Comparison of ENCODE assay signal across 8 cellular contexts in genomic region chr16:74709477-74709877, GRCh38. TPM values are rescaled to one million over a fixed set of nuclear protein-coding genes. Genes with fewer than 3 reads are reported as not detected.
DNase-seq lines count a peak whose midpoint lies in the region; ATAC-seq and TF ChIP-seq lines count a peak whose summit lies in the region.

No MANE protein-coding gene starts in this region.

- peak; percentile 99 for TF ChIP-seq CTCF in AG04450 (IDR thresholded peaks at IDR 0.05; ENCODE audit: low read depth, low read length)

- H3K36me3 Mint-ChIP-seq in activated CD4-positive, alpha-beta T cell treated with anti-CD3 and anti-CD28 coated beads for 36 hours (ENCODE audit: low read depth): no peaks in the 10 kb centered on the region

- H3K27me3 Mint-ChIP-seq in activated CD4-positive, alpha-beta T cell treated with anti-CD3 and anti-CD28 coated beads for 36 hours: no peaks in the 10 kb centered on the region

- CTCF ChIA-PET in AG04450 (lab: Charles Lee): interaction anchor here (0.6 to 8.5 kb wide), 10 partner anchors 10 to 154 kb away, joined by 3 to 208 read pairs (median 6); partner anchors contain the start of genes FA2H and MLKL
- CTCF ChIA-PET in activated CD4-positive, alpha-beta T cell treated with anti-CD3 and anti-CD28 coated beads for 36 hours (lab: Charles Lee): interaction anchor here (0.6 to 1.6 kb wide), 12 partner anchors 9 to 355 kb away, joined by 3 to 18 read pairs (median 4); partner anchors contain the start of gene MLKL

- DNase-seq in AG04450 (ENCODE audit: low read depth, low spot score) (peak; percentile 38), NCI-H460 (ENCODE audit: extremely low read depth, low read depth) (peak; percentile 70), cerebellar cortex (ENCODE audit: low spot score) (peak; percentile 83), left kidney (ENCODE audit: low read depth, low spot score) (peak; percentile 89)
- DNase-seq in activated CD4-positive, alpha-beta T cell treated with anti-CD3 and anti-CD28 coated beads for 36 hours: peak; percentile 90
- DNase-seq in stimulated activated CD4-positive, alpha-beta T cell treated with anti-CD3 and anti-CD28 coated beads, Interleukin-4, amount 100 ng/mL, for 1 hour: peak; percentile 83

- ATAC-seq in GM18868 (IDR thresholded peaks at IDR 0.05; ENCODE audit: unreplicated experiment) (peak; percentile 77), HG03175 (IDR thresholded peaks at IDR 0.05; ENCODE audit: unreplicated experiment) (peak; percentile 78)
- ATAC-seq in activated CD4-positive, alpha-beta T cell treated with anti-CD3 and anti-CD28 coated beads for 36 hours: peak; percentile 99

- no peak overlapping the region for H3K4me3 ChIP-seq in AG04450 (ENCODE audit: low read depth, low read length)

- no peak overlapping the region for H3K27ac ChIP-seq in AG04450 (ENCODE audit: low read depth, low read length)

- POLR2A ChIA-PET in AG04450 (lab: Yijun Ruan, JAX): no interaction called here
- POLR2A ChIA-PET in activated CD4-positive, alpha-beta T cell treated with anti-CD3 and anti-CD28 coated beads for 36 hours (lab: Charles Lee): interaction anchor here (1.0 kb wide), 1 partner anchor 8 kb away, joined by 3 read pairs; no protein-coding TSS in a partner anchor

- H3K27me3 ChIP-seq in AG04450 (ENCODE audit: control insufficient read depth, insufficient read depth, low read length): peaks cover 8% of the 10 kb centered on the region

- no peak overlapping the region for H3K27ac Mint-ChIP-seq in activated CD4-positive, alpha-beta T cell treated with anti-CD3 and anti-CD28 coated beads for 36 hours

- intact Hi-C loops in activated CD4-positive, alpha-beta T cell treated with anti-CD3 and anti-CD28 coated beads for 36 hours (cut with DNase I, micrococcal nuclease): loop anchor here (1.0 to 10.0 kb wide), 5 partner anchors 17 to 676 kb away; partner anchors contain the start of gene LDHD (in 1 of the 2)

- no peaks in the 10 kb centered on the region for H3K9me3 ChIP-seq in AG04450 (ENCODE audit: control insufficient read depth, insufficient read depth, low read length)

- H3K9me3 Mint-ChIP-seq in activated CD4-positive, alpha-beta T cell treated with anti-CD3 and anti-CD28 coated beads for 36 hours (ENCODE audit: low read depth): no peaks in the 10 kb centered on the region

- peaks cover 6% of the 10 kb centered on the region for H3K4me1 Mint-ChIP-seq in activated CD4-positive, alpha-beta T cell treated with anti-CD3 and anti-CD28 coated beads for 36 hours

- no peak overlapping the region for H3K4me3 Mint-ChIP-seq in activated CD4-positive, alpha-beta T cell treated with anti-CD3 and anti-CD28 coated beads for 36 hours

RNA-seq across cellular contexts. Expression of gene MLKL, which starts 8.8 kb away (rescaled TPM):
- polyA plus RNA-seq in AG04450 (2011; rRNA removed): 4.1 and 5.8 TPM in 2 replicates
- 2.2 and 2.6 TPM in 2 replicates for polyA minus RNA-seq in AG04450 (2011; rRNA and poly(A)+ RNA removed)
- total RNA-seq in NCI-H460 (2014; rRNA removed; shearing (Covaris generic)): 38.9 and 50.0 TPM in 2 replicates
- 37.7 and 39.2 TPM in 2 replicates for polyA plus RNA-seq in NCI-H460 (2014; cell fraction: nucleus; rRNA removed)
- total RNA-seq in activated CD4-positive, alpha-beta T cell treated with anti-CD3 and anti-CD28 coated beads for 36 hours: 10 to 100 TPM; 30.3 TPM

RNA-seq across cellular contexts. Expression of gene RFWD3, which starts 42.8 kb away (rescaled TPM):
- polyA plus RNA-seq in AG04450 (2011; rRNA removed): 10.7 and 13.4 TPM in 2 replicates
- 30.2 and 31.3 TPM in 2 replicates for polyA minus RNA-seq in AG04450 (2011; rRNA and poly(A)+ RNA removed)
- 30.6 and 35.6 TPM in 2 replicates for total RNA-seq in NCI-H460 (2014; rRNA removed; shearing (Covaris generic))
- 39.6 and 57.4 TPM in 2 replicates for polyA plus RNA-seq in NCI-H460 (2014; cell fraction: nucleus; rRNA removed)
- 100 to 1,000 TPM in 1 of 2 experiments, 10 to 100 TPM in 1; 92.7 to 102 TPM for total RNA-seq in activated CD4-positive, alpha-beta T cell treated with anti-CD3 and anti-CD28 coated beads for 36 hours

Comparison
In these comparisons a context has a peak if more than half of its experiments do, and no peak if none do; other contexts are left out.
1. DNase-seq: peak in every context shown above with its lines; median percentile 90 in activated CD4-positive, alpha-beta T cell treated with anti-CD3 and anti-CD28 coated beads for 36 hours; 89 in left kidney; 83 in cerebellar cortex; 83 in stimulated activated CD4-positive, alpha-beta T cell treated with anti-CD3 and anti-CD28 coated beads, Interleukin-4, amount 100 ng/mL, for 1 hour; 70 in NCI-H460; 38 in AG04450.